Comparison of ENCODE assay signal across 28 cellular contexts in genomic region chrX:87744391-87744790, GRCh38.
"Had no signal": no experiment of that assay in that cellular context is flagged by ENCODE, and none has a peak within 500 bp of the region (broad histone marks: within the 10 kb centered on the region; RNA-seq: fewer than 3 reads in every experiment).

No MANE protein-coding gene starts in this region.

- H3K27me3 ChIP-seq: neural progenitor cell, ovary, spleen, suprapubic skin, testis, tibial artery, transverse colon, upper lobe of right lung had no signal

- H3K9me3 ChIP-seq: ovary, psoas muscle, spleen, suprapubic skin, testis, tibial artery, transverse colon, upper lobe of right lung, uterus had no signal

- H3K79me2 ChIP-seq: parathyroid adenoma had no signal

- H3K27ac ChIP-seq: neural progenitor cell, ovary, parathyroid adenoma, psoas muscle, skin epidermis, spleen, suprapubic skin, testis, tibial artery, transverse colon, upper lobe of right lung, uterus had no signal

- H3K4me2 ChIP-seq: neural progenitor cell, smooth muscle cell had no signal

- H3K4me3 ChIP-seq: neural progenitor cell, ovary, psoas muscle, skin epidermis, smooth muscle cell, spleen, suprapubic skin, testis, tibial artery, transverse colon, upper lobe of right lung, uterus had no signal

- H3K36me3 ChIP-seq: neural progenitor cell, ovary, spleen, suprapubic skin, tibial artery, transverse colon, upper lobe of right lung, uterus had no signal

- H2AFZ ChIP-seq: neural progenitor cell, parathyroid adenoma had no signal

- H3K9ac ChIP-seq: neural progenitor cell, parathyroid adenoma had no signal

- DNase-seq: natural killer cell; occipital lobe; ovary; posterior cingulate gyrus; psoas muscle; right cardiac atrium; spleen; stimulated activated CD4-positive, alpha-beta T cell treated with anti-CD3 and anti-CD28 coated beads, Interleukin-12 subunit alpha, Interleukin-12 subunit beta, amount 100 ng/mL, for 4 hours; stimulated activated CD4-positive, alpha-beta T cell treated with anti-CD3 and anti-CD28 coated beads, Interleukin-1b, Interleukin-23, amount 100 ng/mL, for 48 hours; stimulated activated CD4-positive, alpha-beta T cell treated with anti-CD3 and anti-CD28 coated beads, Interleukin-4, amount 100 ng/mL, for 1 hour; stimulated activated CD4-positive, alpha-beta T cell treated with anti-CD3 and anti-CD28 coated beads, Interleukin-4, amount 100 ng/mL, for 4 hours; stimulated activated CD8-positive, alpha-beta memory T cell treated with anti-CD3 and anti-CD28 coated beads, Interleukin-4, amount 100 ng/mL, for 48 hours; stimulated activated naive CD4-positive, alpha-beta T cell; stimulated activated naive CD8-positive, alpha-beta T cell treated with anti-CD3 and anti-CD28 coated beads, Interleukin-15, amount 100 ng/mL, for 72 hours; stimulated activated naive CD8-positive, alpha-beta T cell treated with anti-CD3 and anti-CD28 coated beads, Interleukin-15, Interleukin-2, amounts not matched to agents 100 U/mL and 50 U/mL, for 24 hours; substantia nigra; testis; tibial artery; transverse colon; upper lobe of right lung; uterus had no signal

- ATAC-seq: natural killer cell; psoas muscle; right cardiac atrium; sciatic nerve; stimulated activated memory B cell treated with anti-CD40 and anti-IgM and Interleukin-4, amounts not matched to agents 10 μg/mL and 1 μg/mL and 100 μg/mL, for 72 hours; stimulated activated naive CD8-positive, alpha-beta T cell treated with anti-CD3 and anti-CD28 coated beads, Interleukin-15, amount 100 ng/mL, for 72 hours; stimulated activated naive CD8-positive, alpha-beta T cell treated with anti-CD3 and anti-CD28 coated beads, Interleukin-15, Interleukin-2, amounts not matched to agents 100 U/mL and 50 U/mL, for 24 hours; upper lobe of right lung had no signal

- H3K4me1 ChIP-seq: neural progenitor cell, parathyroid adenoma, psoas muscle, spleen, suprapubic skin, testis, tibial artery, transverse colon, upper lobe of right lung, uterus had no signal
